19 cellular contexts compared by ENCODE assay signal in the genomic region with DNA sequence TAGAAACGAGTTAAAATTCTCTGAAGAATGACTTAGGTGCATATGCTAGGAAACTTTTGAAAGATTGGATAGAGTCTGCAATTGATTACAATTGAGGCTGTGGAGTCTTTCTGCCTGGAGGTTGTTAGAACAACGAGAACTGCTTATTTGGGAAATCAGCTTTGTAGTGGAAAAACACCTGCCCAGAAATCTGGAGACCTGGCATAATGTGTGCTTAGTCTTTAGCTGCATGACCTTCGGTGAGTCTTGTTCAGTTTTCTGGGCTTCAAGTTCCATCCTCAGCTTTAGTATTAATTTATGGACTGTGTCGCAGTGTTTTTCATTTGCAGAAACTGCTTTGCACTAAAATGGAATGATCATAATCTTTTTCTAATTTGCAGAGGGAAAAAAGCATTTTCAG.
"Had no signal": no experiment of that assay in that cellular context is flagged by ENCODE, and none has a peak within 500 bp of the region (broad histone marks: within the 10 kb centered on the region; RNA-seq: fewer than 3 reads in every experiment).

No MANE protein-coding gene starts in this region.

- ATAC-seq: activated CD8-positive, alpha-beta memory T cell treated with anti-CD3 and anti-CD28 coated beads, Interleukin-2, amount 10 ng/mL, durations not matched to agents 7 days and 5 days; left colon had no signal

- H3K36me3 ChIP-seq: breast epithelium had no signal

- H3K27ac Mint-ChIP-seq: activated CD8-positive, alpha-beta memory T cell treated with anti-CD3 and anti-CD28 coated beads, Interleukin-2, amount 10 ng/mL, durations not matched to agents 7 days and 5 days; activated naive CD8-positive, alpha-beta T cell treated with anti-CD3 and anti-CD28 coated beads, Interleukin-2, amount 10 ng/mL, durations not matched to agents 7 days and 5 days had no signal

- H3K9me3 ChIP-seq: breast epithelium had no signal

- DNase-seq: activated CD4-positive, alpha-beta T cell treated with anti-CD3 and anti-CD28 coated beads, Interleukin-2, amount 50 U/mL, for 48 hours; activated CD4-positive, CD25-positive, alpha-beta regulatory T cell treated with anti-CD3 and anti-CD28 coated beads, Interleukin-2, amount 50 U/mL, for 72 hours; activated CD8-positive, alpha-beta memory T cell treated with anti-CD3 and anti-CD28 coated beads, Interleukin-2, amount 10 ng/mL, durations not matched to agents 7 days and 5 days; activated effector memory CD4-positive, alpha-beta T cell treated with Interleukin-2 at 50 U/mL for 16 hours; activated naive CD8-positive, alpha-beta T cell treated with anti-CD3 and anti-CD28 coated beads, Interleukin-2, amount 10 ng/mL, durations not matched to agents 7 days and 5 days; activated T-cell treated with anti-CD3 and anti-CD28 coated beads, Interleukin-2, amount 50 U/mL, for 1 hour; aorta; dermis blood vessel endothelial cell; foreskin melanocyte; head of caudate nucleus; left colon; stimulated activated CD4-positive, alpha-beta T cell treated with anti-CD3 and anti-CD28 coated beads, Interleukin-15, amount 100 ng/mL, for 24 hours; stimulated activated CD4-positive, alpha-beta T cell treated with anti-CD3 and anti-CD28 coated beads, Interleukin-4, amount 100 ng/mL, for 4 hours; stimulated activated CD8-positive, alpha-beta memory T cell treated with anti-CD3 and anti-CD28 coated beads, Interleukin-4, amount 100 ng/mL, for 48 hours; stimulated activated naive CD4-positive, alpha-beta T cell treated with Interleukin-2 at 50 U/mL for 16 hours; trophoblast cell had no signal

- H3K27me3 Mint-ChIP-seq: activated CD8-positive, alpha-beta memory T cell treated with anti-CD3 and anti-CD28 coated beads, Interleukin-2, amount 10 ng/mL, durations not matched to agents 7 days and 5 days; activated naive CD8-positive, alpha-beta T cell treated with anti-CD3 and anti-CD28 coated beads, Interleukin-2, amount 10 ng/mL, durations not matched to agents 7 days and 5 days had no signal

- H3K27me3 ChIP-seq: breast epithelium had no signal

- H3K4me3 ChIP-seq: breast epithelium, skin epidermis had no signal

- H3K27ac ChIP-seq: epithelial cell of prostate had no signal

- H3K9me3 Mint-ChIP-seq: activated naive CD8-positive, alpha-beta T cell treated with anti-CD3 and anti-CD28 coated beads, Interleukin-2, amount 10 ng/mL, durations not matched to agents 7 days and 5 days had no signal

- H3K4me3 Mint-ChIP-seq: activated CD8-positive, alpha-beta memory T cell treated with anti-CD3 and anti-CD28 coated beads, Interleukin-2, amount 10 ng/mL, durations not matched to agents 7 days and 5 days; activated naive CD8-positive, alpha-beta T cell treated with anti-CD3 and anti-CD28 coated beads, Interleukin-2, amount 10 ng/mL, durations not matched to agents 7 days and 5 days had no signal
